In the genomic region with DNA sequence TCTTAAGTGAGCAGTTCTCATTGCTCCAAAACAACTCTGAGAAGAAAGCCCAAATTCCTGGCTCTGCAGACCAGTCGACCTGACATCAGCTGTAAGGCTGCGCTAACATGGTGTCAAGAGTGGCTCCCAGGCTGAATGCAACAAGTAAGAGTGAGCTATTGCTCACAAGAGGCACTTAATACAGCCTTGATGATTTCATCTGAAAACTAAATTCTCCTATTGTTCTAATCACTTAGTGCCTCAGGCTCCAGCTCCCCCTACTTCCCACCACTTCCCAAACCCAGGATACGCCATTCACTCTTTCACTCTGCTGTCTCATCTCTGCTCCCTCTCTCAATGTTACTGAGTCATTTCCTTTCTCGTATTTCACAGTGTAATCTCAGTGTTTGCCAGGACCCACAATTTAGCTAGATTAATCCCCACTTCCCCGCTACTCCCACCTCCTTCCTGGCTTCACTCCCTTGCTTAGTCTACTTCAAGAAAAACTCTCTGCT, we compare ENCODE assay signal across 8 cellular contexts.
A peak's percentile ranks its signal among the peaks of the same experiment; 100 is the strongest.
DNase-seq lines count a peak whose midpoint lies in the region; ATAC-seq, FAIRE-seq and TF ChIP-seq lines count a peak whose summit lies in the region.

No MANE protein-coding gene starts in this region.

- ATAC-seq in GM21423 (IDR thresholded peaks at IDR 0.05; ENCODE audit: unreplicated experiment) (peak; percentile 46), K562 (peak; percentile 91), GM19455 (IDR thresholded peaks at IDR 0.05; ENCODE audit: unreplicated experiment) (no peak)

- WGBS in K562 (ENCODE audit: insufficient coverage, low coverage, missing lambda C conversion rate): 19% methylated on average over 5 of the region's 5 CpGs

- peak overlapping the region in 1 of 2 experiments; percentile 10; a peak in 1 of 4 replicates for H3K9ac ChIP-seq in K562 (ENCODE audit: insufficient read depth in 1 of 2, low read depth in 2 of 2, low read length in 2 of 2)

- TF ChIP-seq RAD21 in K562 (CRISPR knock-in tag; conservative IDR thresholded peaks at IDR 0.05 in 1 of 2, IDR thresholded peaks at IDR 0.05 in 1 of 2): no peak

- H3K4me1 Mint-ChIP-seq in type B pancreatic cell (ENCODE audit: unreplicated experiment): peaks cover 60% of the 10 kb centered on the region

- peak overlapping the region; percentile 67 for H2AFZ ChIP-seq in K562 (ENCODE audit: low read depth, low read length)

- POLR2A ChIA-PET in K562 (lab: Yijun Ruan, JAX): interaction anchor here (0.8 to 1.2 kb wide), 2 partner anchors 9 to 1264 kb away, joined by 3 to 4 read pairs; no protein-coding TSS in a partner anchor

- no peaks in the 10 kb centered on the region for H3K9me3 Mint-ChIP-seq in type B pancreatic cell

- peak overlapping the region; percentile 69 for H3K4me3 Mint-ChIP-seq in type B pancreatic cell

- TF ChIP-seq POLR2A in K562 (conservative IDR thresholded peaks at IDR 0.05): no peak

- peak; percentile 83 for TF ChIP-seq EP300 in K562 (IDR thresholded peaks at IDR 0.05; ENCODE audit: low read length)

- H4K20me1 ChIP-seq in K562 (replicated peaks; ENCODE audit: control insufficient read depth, insufficient read depth, low read length): no peaks in the 10 kb centered on the region

- no peaks in the 10 kb centered on the region for H3K27me3 Mint-ChIP-seq in type B pancreatic cell

- in situ Hi-C loops in K562 (cut with MboI): no loop called here

- no peak overlapping the region for H3K4me3 ChIP-seq in K562

- no peaks in the 10 kb centered on the region for H3K9me1 ChIP-seq in K562 (ENCODE audit: control insufficient read depth, insufficient read depth, low read length)

- peaks cover 19% of the 10 kb centered on the region for H3K36me3 Mint-ChIP-seq in type B pancreatic cell

- no peaks in the 10 kb centered on the region for H3K9me3 ChIP-seq in K562 (replicated peaks; ENCODE audit: control insufficient read depth, insufficient read depth, low read depth, low read length)

- intact Hi-C loops in K562 (cut with micrococcal nuclease): no loop called here

- H3K79me2 ChIP-seq in K562 (ENCODE audit: control insufficient read depth, insufficient read depth, low read length): no peaks in the 10 kb centered on the region

- CTCF ChIA-PET in K562 (lab: Yijun Ruan, JAX; ENCODE audit: low intra/inter-chr PET ratio): no interaction called here

- peaks cover 0 to 14% of the 10 kb centered on the region in 2 experiments; a peak in 3 of 5 replicates for H3K4me1 ChIP-seq in K562 (replicated peaks in 1 of 2; ENCODE audit: control insufficient read depth in 2 of 2, insufficient read depth in 2 of 2, low read length in 2 of 2)

- no peaks in the 10 kb centered on the region for H3K27me3 ChIP-seq in K562 (ENCODE audit: control insufficient read depth in 2 of 2, insufficient read depth in 2 of 2, low read length in 2 of 2)

- FAIRE-seq in K562 (lab: Jason Lieb, UNC): peak; percentile 80

- TF ChIP-seq CTCF in K562 (IDR thresholded peaks at IDR 0.05 in 2 of 3, conservative IDR thresholded peaks at IDR 0.05 in 1 of 3; ENCODE audit: insufficient read depth in 2 of 3, low read depth in 1 of 3, low read length in 3 of 3) (no peak), type B pancreatic cell (conservative IDR thresholded peaks at IDR 0.05) (no peak)

- H3K4me2 ChIP-seq in K562 (ENCODE audit: insufficient read depth, low read length): peak overlapping the region; percentile 43

- no TSS peak for BruUV-seq in K562 (replicated peaks; lab: Mats Ljungman, UMichigan)

- H3K27ac ChIP-seq in K562 (ENCODE audit: extremely low read depth, low read depth, low read length): peak overlapping the region; percentile 67

- peak overlapping the region; percentile 75 for H3K27ac Mint-ChIP-seq in type B pancreatic cell

- no peaks in the 10 kb centered on the region for H3K36me3 ChIP-seq in K562 (ENCODE audit: control insufficient read depth, insufficient read depth, low read length)

- peak; percentile 77 for DNase-seq in AG08395 (ENCODE audit: low spot score)
- DNase-seq in NCI-H1105 (lab: John Stamatoyannopoulos, UW): peak; percentile 17
- DNase-seq in K562 (ENCODE audit: extremely low read depth in 1 of 4, low spot score in 3 of 4): peak; percentile 16 to 65 (median 42)
- peak; percentile 69 for DNase-seq in left kidney (ENCODE audit: low read depth, low spot score)
- DNase-seq in type B pancreatic cell (ENCODE audit: extremely low spot score, unreplicated experiment): no peak
- DNase-seq in NCI-H2171 (lab: John Stamatoyannopoulos, UW): no peak

TF ChIP-seq in K562, 482 proteins besides CTCF, POLR2A, EP300 and RAD21 (continues in another document):
- TF ChIP-seq CSDE1 (IDR thresholded peaks at IDR 0.05) (no peak), GTF2F1 (IDR thresholded peaks at IDR 0.05; ENCODE audit: low read depth, low read length) (no peak), ZBTB8A (IDR thresholded peaks at IDR 0.05; ENCODE audit: partially characterized antibody) (no peak), ETV6 (IDR thresholded peaks at IDR 0.05; ENCODE audit: borderline replicate concordance in 1 of 2, low read depth in 2 of 2, low read length in 1 of 2) (peak in 1 of 2 experiments; percentile 60; a peak in 1 of 4 replicates), ETV6 (CRISPR knock-in tag; IDR thresholded peaks at IDR 0.05; ENCODE audit: borderline replicate concordance) (no peak), TSC22D4 (tag; IDR thresholded peaks at IDR 0.05) (no peak), RUNX1 (IDR thresholded peaks at IDR 0.05; ENCODE audit: low read depth) (no peak), ZNF316 (IDR thresholded peaks at IDR 0.05) (peak; percentile 92), PRPF4 (IDR thresholded peaks at IDR 0.05; ENCODE audit: insufficient read depth, low read depth, low read length, poor library complexity, severe bottlenecking) (no peak), POLR3G (IDR thresholded peaks at IDR 0.05; ENCODE audit: extremely low read depth, insufficient read length, insufficient replicate concordance) (no peak), GABPB1 (CRISPR knock-in tag; IDR thresholded peaks at IDR 0.05) (no peak), MEF2D (tag; conservative IDR thresholded peaks at IDR 0.05; ENCODE audit: low read depth) (no peak), YBX1 (IDR thresholded peaks at IDR 0.05) (no peak), ZFP36 (IDR thresholded peaks at IDR 0.05; ENCODE audit: low read depth, low read length, partially characterized antibody) (no peak), PHB (CRISPR knock-in tag; IDR thresholded peaks at IDR 0.05) (no peak)
- TF ChIP-seq, protein P1, sequence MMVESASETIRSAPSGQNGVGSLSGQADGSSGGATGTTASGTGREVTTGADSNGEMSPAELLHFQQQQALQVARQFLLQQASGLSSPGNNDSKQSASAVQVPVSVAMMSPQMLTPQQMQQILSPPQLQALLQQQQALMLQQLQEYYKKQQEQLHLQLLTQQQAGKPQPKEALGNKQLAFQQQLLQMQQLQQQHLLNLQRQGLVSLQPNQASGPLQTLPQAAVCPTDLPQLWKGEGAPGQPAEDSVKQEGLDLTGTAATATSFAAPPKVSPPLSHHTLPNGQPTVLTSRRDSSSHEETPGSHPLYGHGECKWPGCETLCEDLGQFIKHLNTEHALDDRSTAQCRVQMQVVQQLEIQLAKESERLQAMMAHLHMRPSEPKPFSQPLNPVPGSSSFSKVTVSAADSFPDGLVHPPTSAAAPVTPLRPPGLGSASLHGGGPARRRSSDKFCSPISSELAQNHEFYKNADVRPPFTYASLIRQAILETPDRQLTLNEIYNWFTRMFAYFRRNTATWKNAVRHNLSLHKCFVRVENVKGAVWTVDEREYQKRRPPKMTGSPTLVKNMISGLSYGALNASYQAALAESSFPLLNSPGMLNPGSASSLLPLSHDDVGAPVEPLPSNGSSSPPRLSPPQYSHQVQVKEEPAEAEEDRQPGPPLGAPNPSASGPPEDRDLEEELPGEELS (CRISPR knock-in tag; IDR thresholded peaks at IDR 0.05; ENCODE audit: borderline replicate concordance): no peak
- TF ChIP-seq, protein P2, sequence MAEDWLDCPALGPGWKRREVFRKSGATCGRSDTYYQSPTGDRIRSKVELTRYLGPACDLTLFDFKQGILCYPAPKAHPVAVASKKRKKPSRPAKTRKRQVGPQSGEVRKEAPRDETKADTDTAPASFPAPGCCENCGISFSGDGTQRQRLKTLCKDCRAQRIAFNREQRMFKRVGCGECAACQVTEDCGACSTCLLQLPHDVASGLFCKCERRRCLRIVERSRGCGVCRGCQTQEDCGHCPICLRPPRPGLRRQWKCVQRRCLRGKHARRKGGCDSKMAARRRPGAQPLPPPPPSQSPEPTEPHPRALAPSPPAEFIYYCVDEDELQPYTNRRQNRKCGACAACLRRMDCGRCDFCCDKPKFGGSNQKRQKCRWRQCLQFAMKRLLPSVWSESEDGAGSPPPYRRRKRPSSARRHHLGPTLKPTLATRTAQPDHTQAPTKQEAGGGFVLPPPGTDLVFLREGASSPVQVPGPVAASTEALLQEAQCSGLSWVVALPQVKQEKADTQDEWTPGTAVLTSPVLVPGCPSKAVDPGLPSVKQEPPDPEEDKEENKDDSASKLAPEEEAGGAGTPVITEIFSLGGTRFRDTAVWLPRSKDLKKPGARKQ (CRISPR knock-in tag; IDR thresholded peaks at IDR 0.05): no peak
- TF ChIP-seq, protein P3, sequence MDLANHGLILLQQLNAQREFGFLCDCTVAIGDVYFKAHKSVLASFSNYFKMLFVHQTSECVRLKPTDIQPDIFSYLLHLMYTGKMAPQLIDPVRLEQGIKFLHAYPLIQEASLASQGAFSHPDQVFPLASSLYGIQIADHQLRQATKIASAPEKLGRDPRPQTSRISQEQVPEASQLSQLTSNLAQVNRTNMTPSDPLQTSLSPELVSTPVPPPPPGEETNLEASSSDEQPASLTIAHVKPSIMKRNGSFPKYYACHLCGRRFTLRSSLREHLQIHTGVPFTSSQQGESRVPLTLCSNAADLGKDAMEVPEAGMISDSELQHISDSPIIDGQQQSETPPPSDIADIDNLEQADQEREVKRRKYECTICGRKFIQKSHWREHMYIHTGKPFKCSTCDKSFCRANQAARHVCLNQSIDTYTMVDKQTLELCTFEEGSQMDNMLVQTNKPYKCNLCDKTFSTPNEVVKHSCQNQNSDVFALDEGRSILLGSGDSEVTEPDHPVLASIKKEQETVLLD (IDR thresholded peaks at IDR 0.05): 0 out of 2 replicates have a peak, but pooled peaks have one; percentile 46
- TF ChIP-seq, protein P4, sequence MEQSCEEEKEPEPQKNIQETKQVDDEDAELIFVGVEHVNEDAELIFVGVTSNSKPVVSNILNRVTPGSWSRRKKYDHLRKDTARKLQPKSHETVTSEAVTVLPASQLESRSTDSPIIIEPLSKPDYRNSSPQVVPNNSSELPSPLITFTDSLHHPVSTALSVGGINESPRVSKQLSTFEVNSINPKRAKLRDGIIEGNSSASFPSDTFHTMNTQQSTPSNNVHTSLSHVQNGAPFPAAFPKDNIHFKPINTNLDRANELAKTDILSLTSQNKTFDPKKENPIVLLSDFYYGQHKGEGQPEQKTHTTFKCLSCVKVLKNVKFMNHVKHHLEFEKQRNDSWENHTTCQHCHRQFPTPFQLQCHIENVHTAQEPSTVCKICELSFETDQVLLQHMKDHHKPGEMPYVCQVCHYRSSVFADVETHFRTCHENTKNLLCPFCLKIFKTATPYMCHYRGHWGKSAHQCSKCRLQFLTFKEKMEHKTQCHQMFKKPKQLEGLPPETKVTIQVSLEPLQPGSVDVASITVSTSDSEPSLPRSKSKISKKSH (CRISPR knock-in tag; IDR thresholded peaks at IDR 0.05): no peak

Comparison
In these comparisons a context has a peak if more than half of its experiments do, and no peak if none do; other contexts are left out.
1. DNase-seq: peak in AG08395 (single experiment), NCI-H1105 (single experiment), K562 (4 of 4) and left kidney (single experiment); none in type B pancreatic cell (single experiment) and NCI-H2171 (single experiment).